ENCODE assay signal across 8 cellular contexts in the genomic region with DNA sequence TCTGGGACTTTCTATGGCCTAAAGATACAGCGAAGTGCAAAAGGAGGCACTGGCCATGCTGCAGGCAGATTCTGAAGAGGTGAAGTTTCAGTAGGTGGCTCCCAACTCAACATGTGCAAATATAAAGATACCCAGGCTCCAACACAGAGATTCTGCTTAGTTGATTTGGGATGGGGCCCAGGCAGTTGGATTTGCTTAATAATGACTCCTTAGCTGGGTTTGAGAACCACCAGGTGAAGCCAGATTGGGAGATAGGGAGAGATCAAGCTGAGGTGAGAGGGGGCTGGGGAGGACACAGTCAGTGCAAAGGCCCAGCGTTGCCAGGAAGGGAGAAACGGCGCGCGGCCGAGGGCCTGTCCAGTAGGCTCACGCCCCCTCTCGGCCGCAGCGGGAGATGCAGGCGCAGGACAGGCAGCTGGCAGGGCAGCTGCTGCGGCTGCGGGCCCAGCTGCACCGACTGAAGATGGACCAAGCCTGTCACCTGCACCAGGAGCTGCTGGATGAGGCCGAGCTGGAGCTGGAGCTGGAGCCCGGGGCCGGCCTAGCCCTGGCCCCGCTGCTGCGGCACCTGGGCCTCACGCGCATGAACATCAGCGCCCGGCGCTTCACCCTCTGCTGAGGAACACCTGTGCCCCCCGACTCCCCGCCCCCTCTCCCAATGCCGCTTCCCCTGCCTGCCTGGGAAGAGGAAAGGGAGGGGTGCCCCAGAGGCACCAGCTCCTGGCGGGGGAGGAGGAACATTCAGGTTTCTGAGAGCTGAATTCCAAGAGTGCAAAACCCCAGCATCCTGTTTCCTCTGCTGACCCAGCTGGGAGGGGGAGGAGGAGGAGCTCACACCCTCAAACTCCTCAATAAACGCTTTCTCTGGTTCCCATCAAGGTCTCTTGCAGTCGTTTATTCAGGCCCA. TPM values are rescaled to one million over a fixed set of nuclear protein-coding genes. Genes with fewer than 3 reads are reported as not detected.
DNase-seq lines count a peak whose midpoint lies in the region; ATAC-seq and TF ChIP-seq lines count a peak whose summit lies in the region.

No MANE protein-coding gene starts in this region.

- in situ Hi-C loops in G401 (cut with HindIII; ENCODE audit: low sequenced_read_pairs): no loop called here
- in situ Hi-C loops in IMR-90 (cut with MboI; ENCODE audit: low sequenced_read_pairs): no loop called here

- H4K91ac ChIP-seq in IMR-90 (ENCODE audit: insufficient read depth, low read depth, low read length): 0 out of 2 replicates have a peak overlapping the region, but pooled peaks have one; percentile 24

- peaks cover 2% of the 10 kb centered on the region; the same call in 1 of the 2 replicates for H3K27me3 ChIP-seq in IMR-90 (ENCODE audit: control insufficient read depth, insufficient read depth, low read length)
- H3K27me3 ChIP-seq in aorta (ENCODE audit: control insufficient read depth in 1 of 2, insufficient read depth in 2 of 2, low read length in 1 of 2): no peaks in the 10 kb centered on the region

- peaks cover 0 to 3% of the 10 kb centered on the region in 2 experiments; a peak in 1 of 4 replicates for H3K79me1 ChIP-seq in IMR-90 (ENCODE audit: low read depth in 1 of 2, low read length in 2 of 2)

- H2AK9ac ChIP-seq in IMR-90 (replicated peaks; ENCODE audit: low read depth, low read length, poor library complexity): peak overlapping the region; percentile 89

- no peak overlapping the region for H3K4me3 ChIP-seq in IMR-90 (ENCODE audit: insufficient read depth, low read depth, low read length)
- no peak overlapping the region for H3K4me3 ChIP-seq in aorta (ENCODE audit: low read length in 2 of 2)

- H2BK5ac ChIP-seq in IMR-90 (ENCODE audit: low read depth, low read length, poor library complexity, severe bottlenecking): no peak overlapping the region

- dilution Hi-C loops in IMR-90 (cut with HindIII; ENCODE audit: low sequenced_read_pairs, unreplicated experiment): no loop called here

- H3K4ac ChIP-seq in IMR-90 (ENCODE audit: low read depth, low read length): peak overlapping the region; percentile 94; the same call in 1 of the 2 replicates

- no peaks in the 10 kb centered on the region for H4K20me1 ChIP-seq in IMR-90 (ENCODE audit: insufficient read depth, low read length)

- ATAC-seq in IMR-90 (ENCODE audit: low read depth) (peak; percentile 88), Right ventricle myocardium inferior (peak; percentile 75), aorta (ENCODE audit: low FRiP score) (peak; percentile 82), HG02938 (IDR thresholded peaks at IDR 0.05; ENCODE audit: unreplicated experiment) (no peak)

- TF ChIP-seq RAD21 in IMR-90 (IDR thresholded peaks at IDR 0.05; ENCODE audit: low read length): peak; percentile 63

- H3K36me3 ChIP-seq in IMR-90 (ENCODE audit: control insufficient read depth, insufficient read depth, low read length) (no peaks in the 10 kb centered on the region), aorta (ENCODE audit: control insufficient read depth in 1 of 2, insufficient read depth in 2 of 2, low read length in 1 of 2) (no peaks in the 10 kb centered on the region)

- no peaks in the 10 kb centered on the region for H3K36me3 Mint-ChIP-seq in progenitor cell of endocrine pancreas (ENCODE audit: insufficient read depth)

- H3K9me1 ChIP-seq in IMR-90 (ENCODE audit: insufficient read depth, low read length): peaks cover 10% of the 10 kb centered on the region

- no peak overlapping the region; the same call in 1 of the 2 replicates for H3K4me2 ChIP-seq in IMR-90 (ENCODE audit: low read depth, low read length)

- TF ChIP-seq CTCF in IMR-90 (conservative IDR thresholded peaks at IDR 0.05; ENCODE audit: low read depth, low read length) (peak; percentile 70), RWPE1 (conservative IDR thresholded peaks at IDR 0.05; ENCODE audit: low read depth) (peak; percentile 82), progenitor cell of endocrine pancreas (IDR thresholded peaks at IDR 0.05; ENCODE audit: unreplicated experiment) (peak; percentile 86)

- no peak overlapping the region for H3K56ac ChIP-seq in IMR-90 (ENCODE audit: extremely low read depth, insufficient read depth, low read length)

- H3K18ac ChIP-seq in IMR-90 (ENCODE audit: low read depth, low read length): no peak overlapping the region

- peak overlapping the region in 1 of 2 experiments; percentile 66; a peak in 3 of 4 replicates for H4K8ac ChIP-seq in IMR-90 (ENCODE audit: low read depth in 2 of 2, low read length in 2 of 2)

- peaks cover 11% of the 10 kb centered on the region for H3K27me3 Mint-ChIP-seq in progenitor cell of endocrine pancreas

- no TSS peak for BruUV-seq in IMR-90 (replicated peaks; lab: Mats Ljungman, UMichigan)

- no peaks in the 10 kb centered on the region for H3K9me3 ChIP-seq in IMR-90 (ENCODE audit: control insufficient read depth, insufficient read depth, low read length)
- no peaks in the 10 kb centered on the region for H3K9me3 ChIP-seq in aorta (ENCODE audit: control insufficient read depth, low read length)

- CTCF ChIA-PET in IMR-90 (lab: Yijun Ruan, JAX) (interaction anchor here (0.6 to 1.5 kb wide), 7 partner anchors 8 to 73 kb away, joined by 3 to 6 read pairs (median 4); a partner anchor contains a TSS), RWPE1 (lab: Yijun Ruan, JAX) (interaction anchor here (0.6 to 1.2 kb wide), 12 partner anchors 11 to 395 kb away, joined by 3 to 16 read pairs (median 3); no protein-coding TSS in a partner anchor)

- peak overlapping the region; percentile 84 for H2AFZ ChIP-seq in IMR-90 (replicated peaks; ENCODE audit: low read length, poor library complexity)

- peak overlapping the region; percentile 25; the same call in 1 of the 2 replicates for H2BK20ac ChIP-seq in IMR-90 (ENCODE audit: low read depth, low read length)

- H4K5ac ChIP-seq in IMR-90 (ENCODE audit: low read depth, low read length): no peak overlapping the region; the same call in 1 of the 2 replicates

- H3K4me1 ChIP-seq in IMR-90 (ENCODE audit: control insufficient read depth, insufficient read depth, low read length): peaks cover 16% of the 10 kb centered on the region
- H3K4me1 ChIP-seq in aorta (ENCODE audit: control insufficient read depth in 1 of 2, insufficient read depth in 2 of 2, low read length in 2 of 2): no peaks in the 10 kb centered on the region

- no peaks in the 10 kb centered on the region for H3K9me3 Mint-ChIP-seq in progenitor cell of endocrine pancreas (ENCODE audit: low read depth)

- peak overlapping the region; percentile 51 for H3K27ac Mint-ChIP-seq in progenitor cell of endocrine pancreas

- peak overlapping the region; percentile 49; the same call in 1 of the 3 replicates for H2BK15ac ChIP-seq in IMR-90 (ENCODE audit: low read depth, low read length)

- no peak overlapping the region for H3K9ac ChIP-seq in IMR-90 (ENCODE audit: low read depth, low read length)

- peak overlapping the region; percentile 52 for H2BK120ac ChIP-seq in IMR-90 (ENCODE audit: low read depth, low read length)

- peak; percentile 26 for DNase-seq in G401 (ENCODE audit: low spot score)
- peak; percentile 52 for DNase-seq in IMR-90
- peak; percentile 67 for DNase-seq in RWPE1 (ENCODE audit: low spot score)
- DNase-seq in activated gamma-delta T cell treated with Interleukin-2 at 50 U/mL for 16 hours: peak; percentile 73
- peak; percentile 95 for DNase-seq in Right ventricle myocardium inferior (ENCODE audit: missing footprints)
- DNase-seq in progenitor cell of endocrine pancreas (ENCODE audit: low spot score, unreplicated experiment): peak; percentile 77
- DNase-seq in aorta: peak; percentile 92 to 94

- POLR2A ChIA-PET in IMR-90 (lab: Charles Lee; ENCODE audit: unreplicated experiment): interaction anchor here (0.6 kb wide), 1 partner anchor 11 kb away, joined by 3 read pairs; no protein-coding TSS in a partner anchor
- POLR2A ChIA-PET in RWPE1 (lab: Yijun Ruan, JAX; ENCODE audit: low non-redundant PET): interaction anchor here (0.6 kb wide), 1 partner anchor 13 kb away, joined by 5 read pairs; no protein-coding TSS in a partner anchor

- no peak for TF ChIP-seq POLR2A in IMR-90 (IDR thresholded peaks at IDR 0.05; ENCODE audit: low read depth, low read length)

- WGBS in IMR-90 (ENCODE audit: extremely low coverage in 2 of 2, insufficient read length in 1 of 2), 2 experiments: 11% methylated on average over 13 of the region's 31 CpGs; no CpG with 5 or more reads in 1 of the 2 experiments
- WGBS in aorta, 2 donors: 17 to 18% methylated on average over 31 of the region's 31 CpGs

- peaks cover 13% of the 10 kb centered on the region for H3K4me1 Mint-ChIP-seq in progenitor cell of endocrine pancreas (ENCODE audit: low read depth)

- no peak overlapping the region; the same call in 1 of the 2 replicates for H3K14ac ChIP-seq in IMR-90 (replicated peaks; ENCODE audit: low read depth, low read length)

- no peak overlapping the region; the same call in 1 of the 2 replicates for H3K23ac ChIP-seq in IMR-90 (ENCODE audit: low read depth, low read length)

- intact Hi-C loops in IMR-90 (cut with micrococcal nuclease) (no loop called here), Right ventricle myocardium inferior (cut with DNase I) (loop anchor here (5.0 kb wide), 1 partner anchor 44 kb away; a partner anchor contains a TSS), aorta (cut with DNase I) (no loop called here)

- H2AK5ac ChIP-seq in IMR-90 (ENCODE audit: low read depth, low read length): peak overlapping the region; percentile 80

- H3K27ac ChIP-seq in IMR-90 (ENCODE audit: insufficient read depth, low read length): no peak overlapping the region
- H3K27ac ChIP-seq in RWPE1: peak overlapping the region; percentile 66
- H3K27ac ChIP-seq in aorta (ENCODE audit: low read depth in 1 of 2, low read length in 2 of 2): no peak overlapping the region

- no peak overlapping the region for H3K4me3 Mint-ChIP-seq in progenitor cell of endocrine pancreas (ENCODE audit: low read depth)

RNA-seq across cellular contexts. Expression of a gene that starts 1.2 kb away (rescaled TPM):
- not detected in 2 replicates for total RNA-seq in G401 (2014; rRNA removed; shearing (Covaris generic))
- total RNA-seq in IMR-90 (2012; rRNA removed) (0.18 TPM in 1 of 2 replicates, not detected in the other), Right ventricle myocardium inferior (10.5 TPM), progenitor cell of endocrine pancreas (3.8 and 4.4 TPM in 2 replicates), aorta (10 to 100 TPM in 1 of 2 donors, 1 to 10 TPM in 1; 9.6 to 11.8 TPM)
- polyA plus RNA-seq in IMR-90 (2012; rRNA removed) (0.53 and 0.59 TPM in 2 replicates), aorta (1 to 10 TPM; 3.6 to 3.8 TPM)
- polyA plus RNA-seq in IMR-90 (2012; cell fraction: cytosol; rRNA removed): 0.62 and 1.0 TPM in 2 replicates
- 1.8 and 3.7 TPM in 2 replicates for polyA plus RNA-seq in IMR-90 (2012; cell fraction: nucleus; rRNA removed; ENCODE audit: low replicate concordance)

RNA-seq across cellular contexts. Expression of a gene that starts 2.8 kb away (rescaled TPM):
- total RNA-seq in G401 (2014; rRNA removed; shearing (Covaris generic)): not detected in 2 replicates
- not detected in 2 replicates for total RNA-seq in IMR-90 (2012; rRNA removed)
- polyA plus RNA-seq in IMR-90 (2012; rRNA removed): not detected in 2 replicates
- not detected in 2 replicates for polyA plus RNA-seq in IMR-90 (2012; cell fraction: cytosol; rRNA removed)
- polyA plus RNA-seq in IMR-90 (2012; cell fraction: nucleus; rRNA removed; ENCODE audit: low replicate concordance): 0.05 TPM in 1 of 2 replicates, not detected in the other
- total RNA-seq in Right ventricle myocardium inferior: 0.57 TPM
- 0.77 and 1.2 TPM in 2 replicates for total RNA-seq in progenitor cell of endocrine pancreas
- 1 to 10 TPM; 2.4 to 4.6 TPM for total RNA-seq in aorta
- polyA plus RNA-seq in aorta: 1 to 10 TPM in 1 of 2 donors, under 1 TPM in 1; 0.18 to 1.6 TPM

RNA-seq across cellular contexts. Expression of a gene that starts 26.0 kb away (rescaled TPM):
- 451 and 486 TPM in 2 replicates for total RNA-seq in G401 (2014; rRNA removed; shearing (Covaris generic))
- total RNA-seq in IMR-90 (2012; rRNA removed) (574 and 716 TPM in 2 replicates), Right ventricle myocardium inferior (108 TPM), progenitor cell of endocrine pancreas (143 and 145 TPM in 2 replicates), aorta (100 to 1,000 TPM; 102 to 108 TPM)
- polyA plus RNA-seq in IMR-90 (2012; rRNA removed) (376 and 469 TPM in 2 replicates), aorta (100 to 1,000 TPM; 127 to 141 TPM)
- 293 and 465 TPM in 2 replicates for polyA plus RNA-seq in IMR-90 (2012; cell fraction: cytosol; rRNA removed)
- polyA plus RNA-seq in IMR-90 (2012; cell fraction: nucleus; rRNA removed; ENCODE audit: low replicate concordance): 87.9 and 110 TPM in 2 replicates

RNA-seq across cellular contexts. Expression of a gene that starts 26.1 kb away (rescaled TPM):
- 11.8 and 17.0 TPM in 2 replicates for total RNA-seq in G401 (2014; rRNA removed; shearing (Covaris generic))
- 10.0 and 10.8 TPM in 2 replicates for total RNA-seq in IMR-90 (2012; rRNA removed)
- polyA plus RNA-seq in IMR-90 (2012; rRNA removed): 22.7 and 23.4 TPM in 2 replicates
- 16.5 and 16.6 TPM in 2 replicates for polyA plus RNA-seq in IMR-90 (2012; cell fraction: cytosol; rRNA removed)
- 62.6 and 77.9 TPM in 2 replicates for polyA plus RNA-seq in IMR-90 (2012; cell fraction: nucleus; rRNA removed; ENCODE audit: low replicate concordance)
- total RNA-seq in Right ventricle myocardium inferior: 8.8 TPM
- 43.2 and 49.2 TPM in 2 replicates for total RNA-seq in progenitor cell of endocrine pancreas
- total RNA-seq in aorta: 10 to 100 TPM; 18.0 to 24.3 TPM
- polyA plus RNA-seq in aorta: 10 to 100 TPM; 10.4 to 21.0 TPM

RNA-seq across cellular contexts. Expression of a gene that starts 39.3 kb away (rescaled TPM):
- total RNA-seq in G401 (2014; rRNA removed; shearing (Covaris generic)): not detected in 2 replicates
- not detected in 2 replicates for total RNA-seq in IMR-90 (2012; rRNA removed)
- not detected in 2 replicates for polyA plus RNA-seq in IMR-90 (2012; rRNA removed)
- polyA plus RNA-seq in IMR-90 (2012; cell fraction: cytosol; rRNA removed): not detected in 2 replicates
- 0.04 TPM in 1 of 2 replicates, not detected in the other for polyA plus RNA-seq in IMR-90 (2012; cell fraction: nucleus; rRNA removed; ENCODE audit: low replicate concordance)
- total RNA-seq in Right ventricle myocardium inferior: not detected
- total RNA-seq in progenitor cell of endocrine pancreas: not detected in 2 replicates
- total RNA-seq in aorta: not detected
- not detected for polyA plus RNA-seq in aorta

Comparison
In these comparisons a context has a peak if more than half of its experiments do, and no peak if none do; other contexts are left out.
1. DNase-seq: peak in every context shown above with its lines; median percentile 95 in Right ventricle myocardium inferior; 93 in aorta; 77 in progenitor cell of endocrine pancreas; 73 in activated gamma-delta T cell treated with Interleukin-2 at 50 U/mL for 16 hours; 67 in RWPE1; 52 in IMR-90; 26 in G401.